In genomic region chr1:181089777-181090505, GRCh38 we compare ENCODE assay signal across 8 cellular contexts. TPM values are rescaled to one million over a fixed set of nuclear protein-coding genes. Genes with fewer than 3 reads are reported as not detected.
DNase-seq lines count a peak whose midpoint lies in the region; ATAC-seq and TF ChIP-seq lines count a peak whose summit lies in the region.

No MANE protein-coding gene starts in this region.

- no peaks in the 10 kb centered on the region for H3K9me3 ChIP-seq in HUES48 (ENCODE audit: control insufficient read depth, insufficient read depth, low read length)
- no peaks in the 10 kb centered on the region for H3K9me3 ChIP-seq in SJCRH30 (replicated peaks)
- H3K9me3 ChIP-seq in heart right ventricle: no peaks in the 10 kb centered on the region
- no peaks in the 10 kb centered on the region for H3K9me3 ChIP-seq in vagina

- WGBS in heart right ventricle, 2 donors: 0 to 1% methylated on average over 39 of the region's 39 CpGs

- H3K9me3 Mint-ChIP-seq in CD14-positive monocyte: peaks cover 0 to 2% (median 0%) of the 10 kb centered on the region in 7 donors
- H3K9me3 Mint-ChIP-seq in activated naive CD4-positive, alpha-beta T cell treated with anti-CD3 and anti-CD28 coated beads, Interleukin-2, amount 50 U/mL, for 24 hours: no peaks in the 10 kb centered on the region
- H3K9me3 Mint-ChIP-seq in progenitor cell of endocrine pancreas (ENCODE audit: low read depth): no peaks in the 10 kb centered on the region

- peak overlapping the region; percentile 84 for H3K4me3 ChIP-seq in HUES48 (ENCODE audit: low read depth, low read length)
- H3K4me3 ChIP-seq in SJCRH30: peak overlapping the region; percentile 79
- peak overlapping the region; percentile 65 to 94 (median 84) for H3K4me3 ChIP-seq in heart right ventricle
- H3K4me3 ChIP-seq in vagina: peak overlapping the region; percentile 71 to 77

- intact Hi-C loops in CD14-positive monocyte (cut with micrococcal nuclease): loop anchor here (2.0 to 10.0 kb wide), 6 partner anchors 15 to 68 kb away; partner anchors contain the start of genes MR1 (in 1 of the 2) and STX6 (in 1 of the 2)
- intact Hi-C loops in heart right ventricle (cut with DNase I): loop anchor here in 9 of 10 donors (2.0 to 10.0 kb wide), 11 partner anchors 15 to 72 kb away; partner anchors contain the start of genes MR1 (in 3 of the 9) and STX6 (in 1 of the 9)
- intact Hi-C loops in vagina (cut with DNase I): loop anchor here (2.0 to 5.0 kb wide), 3 partner anchors 15 to 58 kb away; partner anchors contain the start of gene MR1

- H3K9ac ChIP-seq in HUES48 (ENCODE audit: low read depth, low read length): peak overlapping the region; percentile 27; the same call in 1 of the 2 replicates

- H3K27me3 Mint-ChIP-seq in CD14-positive monocyte (ENCODE audit: low read depth in 3 of 3): no peaks in the 10 kb centered on the region
- no peaks in the 10 kb centered on the region for H3K27me3 Mint-ChIP-seq in activated naive CD4-positive, alpha-beta T cell treated with anti-CD3 and anti-CD28 coated beads, Interleukin-2, amount 50 U/mL, for 24 hours
- H3K27me3 Mint-ChIP-seq in progenitor cell of endocrine pancreas: peaks cover 70% of the 10 kb centered on the region

- H3K4me1 ChIP-seq in HUES48 (ENCODE audit: control insufficient read depth, insufficient read depth, low read length) (peaks cover 14% of the 10 kb centered on the region), SJCRH30 (peaks cover 26% of the 10 kb centered on the region), heart right ventricle (peaks cover 0 to 61% (median 51%) of the 10 kb centered on the region in 9 donors), vagina (peaks cover 39% of the 10 kb centered on the region)

- TF ChIP-seq CTCF in CD14-positive monocyte (IDR thresholded peaks at IDR 0.05) (no peak), heart right ventricle (IDR thresholded peaks at IDR 0.05) (no peak), progenitor cell of endocrine pancreas (IDR thresholded peaks at IDR 0.05; ENCODE audit: unreplicated experiment) (peak; percentile 2), vagina (IDR thresholded peaks at IDR 0.05) (no peak)

- H3K36me3 ChIP-seq in HUES48 (ENCODE audit: control insufficient read depth, insufficient read depth, low read length) (no peaks in the 10 kb centered on the region), SJCRH30 (peaks cover 33% of the 10 kb centered on the region), heart right ventricle (peaks cover 0 to 27% (median 0%) of the 10 kb centered on the region in 9 donors), vagina (peaks cover 0 to 6% of the 10 kb centered on the region in 2 donors)

- H3K27ac ChIP-seq in HUES48 (ENCODE audit: low read depth, low read length): peak overlapping the region; percentile 23
- H3K27ac ChIP-seq in SJCRH30: peak overlapping the region; percentile 16; the same call in 1 of the 2 replicates
- H3K27ac ChIP-seq in heart right ventricle: peak overlapping the region; percentile 89 to 97 (median 94)
- H3K27ac ChIP-seq in vagina: peak overlapping the region; percentile 93

- peak in 1 of 2 donors; percentile 21 for TF ChIP-seq POLR2A in vagina (IDR thresholded peaks at IDR 0.05)

- H3K36me3 Mint-ChIP-seq in CD14-positive monocyte: peaks cover 35% of the 10 kb centered on the region in 2 donors
- peaks cover 27% of the 10 kb centered on the region for H3K36me3 Mint-ChIP-seq in activated naive CD4-positive, alpha-beta T cell treated with anti-CD3 and anti-CD28 coated beads, Interleukin-2, amount 50 U/mL, for 24 hours
- H3K36me3 Mint-ChIP-seq in progenitor cell of endocrine pancreas (ENCODE audit: insufficient read depth): no peaks in the 10 kb centered on the region

- peaks cover 56% of the 10 kb centered on the region for H3K27me3 ChIP-seq in HUES48 (ENCODE audit: control insufficient read depth, insufficient read depth, low read length)
- no peaks in the 10 kb centered on the region for H3K27me3 ChIP-seq in SJCRH30
- no peaks in the 10 kb centered on the region for H3K27me3 ChIP-seq in heart right ventricle
- H3K27me3 ChIP-seq in vagina: no peaks in the 10 kb centered on the region

- peak; percentile 80 for DNase-seq in CD14-positive monocyte (ENCODE audit: low spot score)
- DNase-seq in SJCRH30: peak; percentile 56 to 67
- peak; percentile 73 to 74 for DNase-seq in heart right ventricle
- DNase-seq in progenitor cell of endocrine pancreas (ENCODE audit: low spot score, unreplicated experiment): peak; percentile 33
- no peak for DNase-seq in vagina (ENCODE audit: extremely low spot score in 2 of 2)

- H3K4me3 Mint-ChIP-seq in CD14-positive monocyte (peak overlapping the region; percentile 100), progenitor cell of endocrine pancreas (ENCODE audit: low read depth) (peak overlapping the region; percentile 86)
- peak overlapping the region; percentile 97 for H3K4me3 Mint-ChIP-seq in activated naive CD4-positive, alpha-beta T cell treated with anti-CD3 and anti-CD28 coated beads, Interleukin-2, amount 50 U/mL, for 24 hours

- H3K4me1 Mint-ChIP-seq in CD14-positive monocyte: peaks cover 52% of the 10 kb centered on the region
- H3K4me1 Mint-ChIP-seq in activated naive CD4-positive, alpha-beta T cell treated with anti-CD3 and anti-CD28 coated beads, Interleukin-2, amount 50 U/mL, for 24 hours: peaks cover 40% of the 10 kb centered on the region
- peaks cover 16% of the 10 kb centered on the region for H3K4me1 Mint-ChIP-seq in progenitor cell of endocrine pancreas (ENCODE audit: low read depth)

- peak overlapping the region; percentile 97 to 99 (median 98) for H3K27ac Mint-ChIP-seq in CD14-positive monocyte
- peak overlapping the region; percentile 99 for H3K27ac Mint-ChIP-seq in activated naive CD4-positive, alpha-beta T cell treated with anti-CD3 and anti-CD28 coated beads, Interleukin-2, amount 50 U/mL, for 24 hours
- peak overlapping the region; percentile 88 for H3K27ac Mint-ChIP-seq in progenitor cell of endocrine pancreas

- ATAC-seq in GM19455 (IDR thresholded peaks at IDR 0.05; ENCODE audit: unreplicated experiment) (peak; percentile 30), heart right ventricle (peak; percentile 39 to 81 (median 68))

RNA-seq across cellular contexts. Expression of gene IER5, which starts 1.4 kb away (rescaled TPM):
- polyA plus RNA-seq in CD14-positive monocyte: 10 to 100 TPM; 13.7 to 29.0 TPM
- total RNA-seq in SJCRH30 (2014; rRNA removed; shearing (Covaris generic)): 30.3 and 31.9 TPM in 2 replicates
- 10 to 100 TPM; 10.7 to 87.5 (median 18.7) TPM for total RNA-seq in heart right ventricle
- polyA plus RNA-seq in heart right ventricle: 10 to 100 TPM; 16.3 to 21.7 TPM
- 1.7 and 2.3 TPM in 2 replicates for total RNA-seq in progenitor cell of endocrine pancreas
- 13.0 TPM for total RNA-seq in vagina

RNA-seq across cellular contexts. Expression of gene MR1, which starts 56.2 kb away (rescaled TPM):
- 10 to 100 TPM; 40.9 to 46.9 TPM for polyA plus RNA-seq in CD14-positive monocyte
- total RNA-seq in SJCRH30 (2014; rRNA removed; shearing (Covaris generic)): 0.23 and 0.24 TPM in 2 replicates
- total RNA-seq in heart right ventricle: 1 to 10 TPM; 1.8 to 8.2 (median 3.2) TPM
- polyA plus RNA-seq in heart right ventricle: 1 to 10 TPM in 1 of 2 donors, under 1 TPM in 1; 0.88 to 2.1 TPM
- 0.57 and 0.64 TPM in 2 replicates for total RNA-seq in progenitor cell of endocrine pancreas
- total RNA-seq in vagina: 12.8 TPM

Comparison
In these comparisons a context has a peak if more than half of its experiments do, and no peak if none do; other contexts are left out.
1. DNase-seq: peak in CD14-positive monocyte (single experiment), SJCRH30 (2 of 2), heart right ventricle (2 of 2) and progenitor cell of endocrine pancreas (single experiment); none in vagina (0 of 2).
2. H3K27ac ChIP-seq: peak in every context shown above with its lines; median percentile 94 in heart right ventricle; 93 in vagina; 23 in HUES48; 16 in SJCRH30.
3. Peak in every context shown above with its lines, with median percentiles within 50 percentile points of each other: H3K27ac Mint-ChIP-seq, H3K4me3 Mint-ChIP-seq and H3K4me3 ChIP-seq.